In genomic region chr5:44807269-44807668, GRCh38 we compare ENCODE assay signal across 18 cellular contexts. TPM values are rescaled to one million over a fixed set of nuclear protein-coding genes. Genes with fewer than 3 reads are reported as not detected.
DNase-seq lines count a peak whose midpoint lies in the region; ATAC-seq, FAIRE-seq and TF ChIP-seq lines count a peak whose summit lies in the region.
"Had no signal": no experiment of that assay in that cellular context is flagged by ENCODE, and none has a peak within 500 bp of the region (broad histone marks: within the 10 kb centered on the region; RNA-seq: fewer than 3 reads in every experiment).

No MANE protein-coding gene starts in this region.

- H3K36me3 ChIP-seq in DOHH2 (ENCODE audit: control insufficient read depth, low read length), result peaks cover 29% of the 10 kb centered on the region
- peaks cover 15% of the 10 kb centered on the region for H3K36me3 ChIP-seq in SU-DHL-6 (ENCODE audit: low read length)
- H3K36me3 ChIP-seq: thyroid gland had no signal

- H3K27me3 ChIP-seq in DOHH2 (ENCODE audit: control insufficient read depth, low read length) (no peaks in the 10 kb centered on the region), SU-DHL-6 (ENCODE audit: low read length) (no peaks in the 10 kb centered on the region)
- H3K27me3 ChIP-seq: BLaER1 treated with 17β-estradiol and CSF1 and Interleukin-3, amounts not matched to agents 10 nM and 100 nM; esophagus muscularis mucosa; thyroid gland had no signal

- peaks cover 5% of the 10 kb centered on the region; the same call in 1 of the 2 replicates for H4K20me1 ChIP-seq in DOHH2 (ENCODE audit: control insufficient read depth, insufficient read depth, low read depth, low read length)
- peaks cover 11% of the 10 kb centered on the region for H4K20me1 ChIP-seq in SU-DHL-6 (ENCODE audit: low read depth, low read length)

- FAIRE-seq in islet of Langerhans (lab: Jason Lieb, UNC), result peak; percentile 24
- FAIRE-seq: GM12891 had no signal

- no peak overlapping the region for H3K9ac ChIP-seq in SU-DHL-6 (ENCODE audit: low read length)
- H3K9ac ChIP-seq: BLaER1 treated with 17β-estradiol and CSF1 and Interleukin-3, amounts not matched to agents 10 nM and 100 nM had no signal

- H3K9me2 ChIP-seq in DOHH2 (replicated peaks; ENCODE audit: control insufficient read depth, low read length), result no peaks in the 10 kb centered on the region
- no peaks in the 10 kb centered on the region for H3K9me2 ChIP-seq in SU-DHL-6 (replicated peaks; ENCODE audit: insufficient read depth, low read length)

- DNase-seq in HT1080 (ENCODE audit: low read depth) (peak; percentile 61), COLO668 (lab: John Stamatoyannopoulos, UW; ENCODE audit: unreplicated experiment) (no peak), SW 1271 (lab: John Stamatoyannopoulos, UW) (no peak), ecto neural progenitor cell (ENCODE audit: low spot score) (no peak)
- DNase-seq: activated CD4-positive, alpha-beta T cell treated with anti-CD3 and anti-CD28 coated beads, Interleukin-2, amount 50 U/mL, for 1 hour; EL; hypothalamus; left ventricle myocardium superior; naive B cell; NCI-H446; thyroid gland had no signal

- H3K79me2 ChIP-seq in DOHH2 (ENCODE audit: control insufficient read depth, low read length) (peaks cover 69% of the 10 kb centered on the region), SU-DHL-6 (ENCODE audit: insufficient read depth, low read length) (peaks cover 47% of the 10 kb centered on the region)

- H3F3A ChIP-seq in DOHH2 (ENCODE audit: control insufficient read depth, insufficient read depth) (no peaks in the 10 kb centered on the region), SU-DHL-6 (ENCODE audit: insufficient read depth) (no peaks in the 10 kb centered on the region)

- no peak overlapping the region for H2AFZ ChIP-seq in SU-DHL-6 (ENCODE audit: low read depth, low read length, severe bottlenecking)

- peaks cover 32% of the 10 kb centered on the region for H3K4me1 ChIP-seq in DOHH2 (ENCODE audit: control insufficient read depth, low read length)

- no peak for TF ChIP-seq CTCF in DOHH2 (IDR thresholded peaks at IDR 0.05; ENCODE audit: low read depth, low read length, poor library complexity, severe bottlenecking)
- TF ChIP-seq CTCF in SU-DHL-6 (IDR thresholded peaks at IDR 0.05; ENCODE audit: insufficient read depth, low read length, poor library complexity, severe bottlenecking), result no peak

- ATAC-seq in GM21423 (IDR thresholded peaks at IDR 0.05; ENCODE audit: unreplicated experiment), result no peak
- ATAC-seq: left ventricle myocardium superior had no signal

- H3K27ac ChIP-seq in DOHH2 (ENCODE audit: low read depth, low read length), result no peak overlapping the region
- no peak overlapping the region for H3K27ac ChIP-seq in SU-DHL-6 (ENCODE audit: low read depth, low read length)
- H3K27ac ChIP-seq: BLaER1 treated with 17β-estradiol and CSF1 and Interleukin-3, amounts not matched to agents 10 nM and 100 nM had no signal

- no peaks in the 10 kb centered on the region for H3K9me3 ChIP-seq in DOHH2 (ENCODE audit: control insufficient read depth, insufficient read depth, low read length)
- no peaks in the 10 kb centered on the region for H3K9me3 ChIP-seq in SU-DHL-6 (ENCODE audit: insufficient read depth, low read length)
- H3K9me3 ChIP-seq: BLaER1 treated with 17β-estradiol and CSF1 and Interleukin-3, amounts not matched to agents 10 nM and 100 nM; esophagus muscularis mucosa; thyroid gland had no signal

- H3K4me2 ChIP-seq in DOHH2 (ENCODE audit: low read length), result peak overlapping the region; percentile 79
- H3K4me2 ChIP-seq in SU-DHL-6 (ENCODE audit: low read depth, low read length, poor library complexity, severe bottlenecking), result peak overlapping the region; percentile 99

- H3K4me3 ChIP-seq in DOHH2 (ENCODE audit: low read length), result peak overlapping the region; percentile 83
- H3K4me3 ChIP-seq in SU-DHL-6 (ENCODE audit: insufficient read depth, low read length, poor library complexity, severe bottlenecking), result no peak overlapping the region
- H3K4me3 ChIP-seq: BLaER1 treated with 17β-estradiol and CSF1 and Interleukin-3, amounts not matched to agents 10 nM and 100 nM; thyroid gland had no signal

RNA-seq across cellular contexts. Expression of gene MRPS30, which starts 1.5 kb away (rescaled TPM):
- 119 and 131 TPM in 2 replicates for total RNA-seq in HT1080 (2014; rRNA removed; shearing (Covaris generic))
- polyA plus RNA-seq in HT1080 (2015; cell fraction: cytosol; rRNA removed), result 65.6 and 74.3 TPM in 2 replicates
- polyA plus RNA-seq in HT1080 (2015; cell fraction: nucleus; rRNA removed), result 65.7 and 67.5 TPM in 2 replicates
